13 cellular contexts compared by ENCODE assay signal in genomic region chrX:17078031-17078730, GRCh38.
DNase-seq lines count a peak whose midpoint lies in the region; ATAC-seq lines count a peak whose summit lies in the region.
"Had no signal": no experiment of that assay in that cellular context is flagged by ENCODE, and none has a peak within 500 bp of the region (broad histone marks: within the 10 kb centered on the region; RNA-seq: fewer than 3 reads in every experiment).

No MANE protein-coding gene starts in this region.

- H3K4me3 ChIP-seq in right cardiac atrium (ENCODE audit: low read length), result no peak overlapping the region

- DNase-seq in left cardiac atrium (no peak), right cardiac atrium (no peak), astrocyte of the hippocampus (ENCODE audit: low read depth, low spot score) (peak; percentile 47), kidney glomerular epithelial cell (lab: John Stamatoyannopoulos, UW) (peak; percentile 1)
- DNase-seq: activated CD8-positive, alpha-beta memory T cell treated with anti-CD3 and anti-CD28 coated beads for 24 hours; activated naive CD8-positive, alpha-beta T cell treated with anti-CD3 and anti-CD28 coated beads for 36 hours; GDM1; stimulated activated naive B cell treated with anti-CD40 and anti-IgM and Interleukin-4, amounts not matched to agents 10 μg/mL and 1 μg/mL and 100 μg/mL, for 72 hours; T-helper 17 cell had no signal

- H3K27ac ChIP-seq in right cardiac atrium (ENCODE audit: low read length), result no peak overlapping the region

- no peaks in the 10 kb centered on the region for H3K4me1 ChIP-seq in right cardiac atrium (ENCODE audit: control insufficient read depth, insufficient read depth, low read length)

- no peaks in the 10 kb centered on the region for H3K27me3 ChIP-seq in right cardiac atrium (ENCODE audit: control insufficient read depth, insufficient read depth)

- intact Hi-C loops in left cardiac atrium (cut with DNase I) (no loop called here), right cardiac atrium (cut with DNase I) (no loop called here)

- H3K9me3 ChIP-seq in right cardiac atrium (ENCODE audit: control insufficient read depth, low read length), result no peaks in the 10 kb centered on the region

- 68% methylated on average over 3 of the region's 3 CpGs for WGBS in right cardiac atrium

- ATAC-seq in left cardiac atrium (peak; percentile 40 to 59), right cardiac atrium (no peak), HG03378 (IDR thresholded peaks at IDR 0.05; ENCODE audit: unreplicated experiment) (no peak), HG02970 (IDR thresholded peaks at IDR 0.05; ENCODE audit: low FRiP score, unreplicated experiment) (no peak), HG02623 (IDR thresholded peaks at IDR 0.05; ENCODE audit: unreplicated experiment) (no peak), GM19328 (IDR thresholded peaks at IDR 0.05; ENCODE audit: unreplicated experiment) (no peak)
- ATAC-seq: stimulated activated naive B cell treated with anti-CD40 and anti-IgM and Interleukin-4, amounts not matched to agents 10 μg/mL and 1 μg/mL and 100 μg/mL, for 72 hours; T-helper 17 cell had no signal

Comparison
In these comparisons a context has a peak if more than half of its experiments do, and no peak if none do; other contexts are left out.
1. ATAC-seq: peak in left cardiac atrium (2 of 2); none in right cardiac atrium (0 of 2), HG03378 (single experiment), HG02970 (single experiment), HG02623 (single experiment) and GM19328 (single experiment).
2. DNase-seq: peak in astrocyte of the hippocampus (single experiment) and kidney glomerular epithelial cell (single experiment); none in left cardiac atrium (single experiment) and right cardiac atrium (0 of 3).